ENCODE assay signal across 1 cellular context in the genomic region with DNA sequence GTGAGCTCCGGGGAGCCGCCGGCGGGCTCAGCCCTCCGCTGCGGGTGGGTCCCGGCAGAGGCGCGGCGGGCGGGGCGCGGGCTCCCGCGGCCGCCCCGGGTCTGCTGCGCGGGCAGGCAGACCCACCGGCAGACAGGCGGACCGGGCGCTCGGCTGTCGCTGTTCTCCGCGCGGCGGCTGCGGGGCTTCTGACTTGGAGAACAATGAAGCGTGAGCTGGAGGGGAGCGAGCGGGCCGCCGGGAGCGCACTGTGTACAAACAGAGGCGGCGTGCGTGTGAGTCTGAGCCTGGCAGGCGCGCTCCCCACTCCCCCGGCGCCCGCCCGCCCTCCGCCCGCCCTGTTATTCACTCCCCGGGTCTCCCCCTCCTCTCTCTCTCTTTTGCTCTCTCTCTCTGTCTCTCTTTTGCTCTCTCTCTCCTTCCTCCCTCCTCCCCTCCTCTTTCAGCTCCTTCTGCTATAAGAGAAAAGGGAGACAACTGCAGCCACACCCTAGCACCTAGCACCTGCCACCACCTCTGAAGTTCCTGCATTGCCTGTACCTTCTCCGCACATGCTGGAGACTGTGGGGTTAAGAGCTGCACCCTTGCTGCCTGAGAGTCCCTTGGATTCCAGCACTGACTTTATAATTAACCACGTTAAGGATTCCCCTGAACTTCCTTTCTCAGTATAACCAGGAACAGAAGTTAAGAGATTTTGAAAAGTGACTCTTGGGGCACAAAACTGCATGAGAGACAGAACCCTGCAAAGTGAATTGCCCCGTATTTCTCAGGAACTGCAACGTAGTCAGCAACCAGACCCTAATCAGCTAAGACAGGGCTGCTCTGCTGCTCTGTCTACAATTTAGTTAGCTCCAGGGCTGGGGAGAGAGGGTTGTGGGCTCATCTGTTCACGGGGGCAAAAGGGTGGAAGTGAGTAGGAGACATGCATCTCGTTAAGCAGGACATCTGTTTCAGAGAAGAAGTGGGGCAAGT.
TF ChIP-seq lines count a peak whose summit lies in the region.

A gene with protein sequence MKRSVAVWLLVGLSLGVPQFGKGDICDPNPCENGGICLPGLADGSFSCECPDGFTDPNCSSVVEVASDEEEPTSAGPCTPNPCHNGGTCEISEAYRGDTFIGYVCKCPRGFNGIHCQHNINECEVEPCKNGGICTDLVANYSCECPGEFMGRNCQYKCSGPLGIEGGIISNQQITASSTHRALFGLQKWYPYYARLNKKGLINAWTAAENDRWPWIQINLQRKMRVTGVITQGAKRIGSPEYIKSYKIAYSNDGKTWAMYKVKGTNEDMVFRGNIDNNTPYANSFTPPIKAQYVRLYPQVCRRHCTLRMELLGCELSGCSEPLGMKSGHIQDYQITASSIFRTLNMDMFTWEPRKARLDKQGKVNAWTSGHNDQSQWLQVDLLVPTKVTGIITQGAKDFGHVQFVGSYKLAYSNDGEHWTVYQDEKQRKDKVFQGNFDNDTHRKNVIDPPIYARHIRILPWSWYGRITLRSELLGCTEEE (minus strand): TSS at position 277 of the 972 bp plus-strand sequence. CDS start 506 bp downstream, outside the sequence.

TF ChIP-seq in HEK293, 187 proteins besides CTCF, POLR2A, EP300 and RAD21 (continued from another document and continues in another):
- TF ChIP-seq ZNF548 (tag by site-specific recombination; IDR thresholded peaks at IDR 0.05), result no peak
- no peak for TF ChIP-seq ZNF155 (tag by site-specific recombination; IDR thresholded peaks at IDR 0.05)
- no peak for TF ChIP-seq ZNF530 (tag by site-specific recombination; IDR thresholded peaks at IDR 0.05; ENCODE audit: low read depth)
- peak; percentile 32; the same call in 1 of the 2 replicates for TF ChIP-seq ZNF335 (tag by site-specific recombination; conservative IDR thresholded peaks at IDR 0.05)
- TF ChIP-seq ZNF10 (tag by site-specific recombination; IDR thresholded peaks at IDR 0.05), result no peak
- no peak for TF ChIP-seq ZNF501 (tag by site-specific recombination; IDR thresholded peaks at IDR 0.05)
- no peak for TF ChIP-seq ZNF404 (tag by site-specific recombination; IDR thresholded peaks at IDR 0.05)
- TF ChIP-seq, protein P1, sequence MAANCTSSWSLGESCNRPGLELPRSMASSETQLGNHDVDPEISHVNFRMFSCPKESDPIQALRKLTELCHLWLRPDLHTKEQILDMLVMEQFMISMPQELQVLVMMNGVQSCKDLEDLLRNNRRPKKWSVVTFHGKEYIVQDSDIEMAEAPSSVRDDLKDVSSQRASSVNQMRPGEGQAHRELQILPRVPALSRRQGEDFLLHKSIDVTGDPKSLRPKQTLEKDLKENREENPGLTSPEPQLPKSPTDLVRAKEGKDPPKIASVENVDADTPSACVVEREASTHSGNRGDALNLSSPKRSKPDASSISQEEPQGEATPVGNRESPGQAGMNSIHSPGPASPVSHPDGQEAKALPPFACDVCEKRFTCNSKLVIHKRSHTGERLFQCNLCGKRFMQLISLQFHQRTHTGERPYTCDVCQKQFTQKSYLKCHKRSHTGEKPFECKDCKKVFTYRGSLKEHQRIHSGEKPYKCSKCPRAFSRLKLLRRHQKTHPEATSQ (tag by site-specific recombination; IDR thresholded peaks at IDR 0.05), result no peak
- no peak for TF ChIP-seq GLI2 (tag by site-specific recombination; IDR thresholded peaks at IDR 0.05; ENCODE audit: borderline replicate concordance, low read depth)
- no peak for TF ChIP-seq OSR2 (tag by site-specific recombination; IDR thresholded peaks at IDR 0.05)
- TF ChIP-seq ZNF571 (tag by site-specific recombination; IDR thresholded peaks at IDR 0.05), result no peak
- TF ChIP-seq GFI1B (tag by site-specific recombination; IDR thresholded peaks at IDR 0.05), result no peak
- no peak for TF ChIP-seq ZSCAN16 (tag by site-specific recombination; IDR thresholded peaks at IDR 0.05)
- TF ChIP-seq ZNF391 (tag by site-specific recombination; IDR thresholded peaks at IDR 0.05; ENCODE audit: borderline replicate concordance, low read depth), result no peak
- TF ChIP-seq ZNF248 (tag by site-specific recombination; IDR thresholded peaks at IDR 0.05), result no peak
- TF ChIP-seq, protein P2, sequence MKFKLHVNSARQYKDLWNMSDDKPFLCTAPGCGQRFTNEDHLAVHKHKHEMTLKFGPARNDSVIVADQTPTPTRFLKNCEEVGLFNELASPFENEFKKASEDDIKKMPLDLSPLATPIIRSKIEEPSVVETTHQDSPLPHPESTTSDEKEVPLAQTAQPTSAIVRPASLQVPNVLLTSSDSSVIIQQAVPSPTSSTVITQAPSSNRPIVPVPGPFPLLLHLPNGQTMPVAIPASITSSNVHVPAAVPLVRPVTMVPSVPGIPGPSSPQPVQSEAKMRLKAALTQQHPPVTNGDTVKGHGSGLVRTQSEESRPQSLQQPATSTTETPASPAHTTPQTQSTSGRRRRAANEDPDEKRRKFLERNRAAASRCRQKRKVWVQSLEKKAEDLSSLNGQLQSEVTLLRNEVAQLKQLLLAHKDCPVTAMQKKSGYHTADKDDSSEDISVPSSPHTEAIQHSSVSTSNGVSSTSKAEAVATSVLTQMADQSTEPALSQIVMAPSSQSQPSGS (tag by site-specific recombination; IDR thresholded peaks at IDR 0.05; ENCODE audit: low read depth), result no peak
- TF ChIP-seq ZNF223 (tag by site-specific recombination; IDR thresholded peaks at IDR 0.05), result no peak
- TF ChIP-seq, protein P3, sequence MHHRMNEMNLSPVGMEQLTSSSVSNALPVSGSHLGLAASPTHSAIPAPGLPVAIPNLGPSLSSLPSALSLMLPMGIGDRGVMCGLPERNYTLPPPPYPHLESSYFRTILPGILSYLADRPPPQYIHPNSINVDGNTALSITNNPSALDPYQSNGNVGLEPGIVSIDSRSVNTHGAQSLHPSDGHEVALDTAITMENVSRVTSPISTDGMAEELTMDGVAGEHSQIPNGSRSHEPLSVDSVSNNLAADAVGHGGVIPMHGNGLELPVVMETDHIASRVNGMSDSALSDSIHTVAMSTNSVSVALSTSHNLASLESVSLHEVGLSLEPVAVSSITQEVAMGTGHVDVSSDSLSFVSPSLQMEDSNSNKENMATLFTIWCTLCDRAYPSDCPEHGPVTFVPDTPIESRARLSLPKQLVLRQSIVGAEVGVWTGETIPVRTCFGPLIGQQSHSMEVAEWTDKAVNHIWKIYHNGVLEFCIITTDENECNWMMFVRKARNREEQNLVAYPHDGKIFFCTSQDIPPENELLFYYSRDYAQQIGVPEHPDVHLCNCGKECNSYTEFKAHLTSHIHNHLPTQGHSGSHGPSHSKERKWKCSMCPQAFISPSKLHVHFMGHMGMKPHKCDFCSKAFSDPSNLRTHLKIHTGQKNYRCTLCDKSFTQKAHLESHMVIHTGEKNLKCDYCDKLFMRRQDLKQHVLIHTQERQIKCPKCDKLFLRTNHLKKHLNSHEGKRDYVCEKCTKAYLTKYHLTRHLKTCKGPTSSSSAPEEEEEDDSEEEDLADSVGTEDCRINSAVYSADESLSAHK (tag by site-specific recombination; IDR thresholded peaks at IDR 0.05), result 0 out of 2 replicates have a peak, but pooled peaks have one; percentile 13
- TF ChIP-seq ZNF341 (tag by site-specific recombination; IDR thresholded peaks at IDR 0.05; ENCODE audit: low read depth), result 0 out of 2 replicates have a peak, but pooled peaks have one; percentile 15
- TF ChIP-seq KLF7 (tag by site-specific recombination; IDR thresholded peaks at IDR 0.05; ENCODE audit: borderline replicate concordance), result peak; percentile 83; the same call in 1 of the 2 replicates
- no peak for TF ChIP-seq MEIS1 (CRISPR knock-in tag; IDR thresholded peaks at IDR 0.05; ENCODE audit: borderline replicate concordance)
- no peak for TF ChIP-seq ZNF529 (tag by site-specific recombination; IDR thresholded peaks at IDR 0.05; ENCODE audit: insufficient replicate concordance)
- TF ChIP-seq ZNF138 (tag by site-specific recombination; IDR thresholded peaks at IDR 0.05; ENCODE audit: borderline replicate concordance), result no peak
- TF ChIP-seq ZNF394 (tag by site-specific recombination; IDR thresholded peaks at IDR 0.05; ENCODE audit: borderline replicate concordance), result no peak
- TF ChIP-seq ZBTB17 (tag by site-specific recombination; IDR thresholded peaks at IDR 0.05), result 0 out of 2 replicates have a peak, but pooled peaks have one; percentile 30
- TF ChIP-seq, protein P4, sequence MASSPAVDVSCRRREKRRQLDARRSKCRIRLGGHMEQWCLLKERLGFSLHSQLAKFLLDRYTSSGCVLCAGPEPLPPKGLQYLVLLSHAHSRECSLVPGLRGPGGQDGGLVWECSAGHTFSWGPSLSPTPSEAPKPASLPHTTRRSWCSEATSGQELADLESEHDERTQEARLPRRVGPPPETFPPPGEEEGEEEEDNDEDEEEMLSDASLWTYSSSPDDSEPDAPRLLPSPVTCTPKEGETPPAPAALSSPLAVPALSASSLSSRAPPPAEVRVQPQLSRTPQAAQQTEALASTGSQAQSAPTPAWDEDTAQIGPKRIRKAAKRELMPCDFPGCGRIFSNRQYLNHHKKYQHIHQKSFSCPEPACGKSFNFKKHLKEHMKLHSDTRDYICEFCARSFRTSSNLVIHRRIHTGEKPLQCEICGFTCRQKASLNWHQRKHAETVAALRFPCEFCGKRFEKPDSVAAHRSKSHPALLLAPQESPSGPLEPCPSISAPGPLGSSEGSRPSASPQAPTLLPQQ (tag by site-specific recombination; IDR thresholded peaks at IDR 0.05), result 0 out of 2 replicates have a peak, but pooled peaks have one; percentile 21
- TF ChIP-seq ZNF221 (tag by site-specific recombination; IDR thresholded peaks at IDR 0.05; ENCODE audit: borderline replicate concordance), result no peak
- TF ChIP-seq WT1 (tag by site-specific recombination; IDR thresholded peaks at IDR 0.05), result no peak
- no peak for TF ChIP-seq ZBTB21 (tag by site-specific recombination; IDR thresholded peaks at IDR 0.05)
- TF ChIP-seq, protein P5, sequence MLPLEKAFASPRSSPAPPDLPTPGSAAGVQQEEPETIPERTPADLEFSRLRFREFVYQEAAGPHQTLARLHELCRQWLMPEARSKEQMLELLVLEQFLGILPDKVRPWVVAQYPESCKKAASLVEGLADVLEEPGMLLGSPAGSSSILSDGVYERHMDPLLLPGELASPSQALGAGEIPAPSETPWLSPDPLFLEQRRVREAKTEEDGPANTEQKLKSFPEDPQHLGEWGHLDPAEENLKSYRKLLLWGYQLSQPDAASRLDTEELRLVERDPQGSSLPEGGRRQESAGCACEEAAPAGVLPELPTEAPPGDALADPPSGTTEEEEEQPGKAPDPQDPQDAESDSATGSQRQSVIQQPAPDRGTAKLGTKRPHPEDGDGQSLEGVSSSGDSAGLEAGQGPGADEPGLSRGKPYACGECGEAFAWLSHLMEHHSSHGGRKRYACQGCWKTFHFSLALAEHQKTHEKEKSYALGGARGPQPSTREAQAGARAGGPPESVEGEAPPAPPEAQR (tag by site-specific recombination; IDR thresholded peaks at IDR 0.05), result 0 out of 2 replicates have a peak, but pooled peaks have one; percentile 21
- TF ChIP-seq SCRT1 (tag by site-specific recombination; IDR thresholded peaks at IDR 0.05; ENCODE audit: borderline replicate concordance), result no peak
- no peak for TF ChIP-seq BCL11A (tag by site-specific recombination; IDR thresholded peaks at IDR 0.05; ENCODE audit: low read depth)
- TF ChIP-seq ZNF324 (tag by site-specific recombination; IDR thresholded peaks at IDR 0.05), result no peak
- TF ChIP-seq, protein P6, sequence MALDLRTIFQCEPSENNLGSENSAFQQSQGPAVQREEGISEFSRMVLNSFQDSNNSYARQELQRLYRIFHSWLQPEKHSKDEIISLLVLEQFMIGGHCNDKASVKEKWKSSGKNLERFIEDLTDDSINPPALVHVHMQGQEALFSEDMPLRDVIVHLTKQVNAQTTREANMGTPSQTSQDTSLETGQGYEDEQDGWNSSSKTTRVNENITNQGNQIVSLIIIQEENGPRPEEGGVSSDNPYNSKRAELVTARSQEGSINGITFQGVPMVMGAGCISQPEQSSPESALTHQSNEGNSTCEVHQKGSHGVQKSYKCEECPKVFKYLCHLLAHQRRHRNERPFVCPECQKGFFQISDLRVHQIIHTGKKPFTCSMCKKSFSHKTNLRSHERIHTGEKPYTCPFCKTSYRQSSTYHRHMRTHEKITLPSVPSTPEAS (tag by site-specific recombination; IDR thresholded peaks at IDR 0.05), result no peak
- no peak for TF ChIP-seq ZNF174 (tag by site-specific recombination; IDR thresholded peaks at IDR 0.05)
- TF ChIP-seq, protein P7, sequence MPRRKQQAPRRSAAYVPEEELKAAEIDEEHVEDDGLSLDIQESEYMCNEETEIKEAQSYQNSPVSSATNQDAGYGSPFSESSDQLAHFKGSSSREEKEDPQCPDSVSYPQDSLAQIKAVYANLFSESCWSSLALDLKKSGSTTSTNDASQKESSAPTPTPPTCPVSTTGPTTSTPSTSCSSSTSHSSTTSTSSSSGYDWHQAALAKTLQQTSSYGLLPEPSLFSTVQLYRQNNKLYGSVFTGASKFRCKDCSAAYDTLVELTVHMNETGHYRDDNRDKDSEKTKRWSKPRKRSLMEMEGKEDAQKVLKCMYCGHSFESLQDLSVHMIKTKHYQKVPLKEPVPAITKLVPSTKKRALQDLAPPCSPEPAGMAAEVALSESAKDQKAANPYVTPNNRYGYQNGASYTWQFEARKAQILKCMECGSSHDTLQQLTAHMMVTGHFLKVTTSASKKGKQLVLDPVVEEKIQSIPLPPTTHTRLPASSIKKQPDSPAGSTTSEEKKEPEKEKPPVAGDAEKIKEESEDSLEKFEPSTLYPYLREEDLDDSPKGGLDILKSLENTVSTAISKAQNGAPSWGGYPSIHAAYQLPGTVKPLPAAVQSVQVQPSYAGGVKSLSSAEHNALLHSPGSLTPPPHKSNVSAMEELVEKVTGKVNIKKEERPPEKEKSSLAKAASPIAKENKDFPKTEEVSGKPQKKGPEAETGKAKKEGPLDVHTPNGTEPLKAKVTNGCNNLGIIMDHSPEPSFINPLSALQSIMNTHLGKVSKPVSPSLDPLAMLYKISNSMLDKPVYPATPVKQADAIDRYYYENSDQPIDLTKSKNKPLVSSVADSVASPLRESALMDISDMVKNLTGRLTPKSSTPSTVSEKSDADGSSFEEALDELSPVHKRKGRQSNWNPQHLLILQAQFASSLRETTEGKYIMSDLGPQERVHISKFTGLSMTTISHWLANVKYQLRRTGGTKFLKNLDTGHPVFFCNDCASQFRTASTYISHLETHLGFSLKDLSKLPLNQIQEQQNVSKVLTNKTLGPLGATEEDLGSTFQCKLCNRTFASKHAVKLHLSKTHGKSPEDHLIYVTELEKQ (tag by site-specific recombination; IDR thresholded peaks at IDR 0.05; ENCODE audit: borderline replicate concordance), result no peak
- TF ChIP-seq ZNF426 (tag by site-specific recombination; IDR thresholded peaks at IDR 0.05), result no peak
- TF ChIP-seq ZNF629 (tag by site-specific recombination; IDR thresholded peaks at IDR 0.05), result no peak
- no peak for TF ChIP-seq KLF10 (tag by site-specific recombination; IDR thresholded peaks at IDR 0.05)
- no peak for TF ChIP-seq ZNF747 (tag by site-specific recombination; IDR thresholded peaks at IDR 0.05)
